ENCODE assay signal across 1 cellular context in genomic region chr9:40913928-40914673, GRCh38.
TF ChIP-seq lines count a peak whose summit lies in the region.

No MANE protein-coding gene starts in this region.

TF ChIP-seq in A549, 52 proteins besides CTCF, POLR2A, EP300 and RAD21 (continued from another document):
- TF ChIP-seq HOXB5 (CRISPR knock-in tag; IDR thresholded peaks at IDR 0.05) = no peak
- TF ChIP-seq FOSL2 (IDR thresholded peaks at IDR 0.05) = no peak
- no peak for TF ChIP-seq FOSL2 (CRISPR knock-in tag; IDR thresholded peaks at IDR 0.05)
- TF ChIP-seq HDAC2 (IDR thresholded peaks at IDR 0.05) = no peak
- no peak for TF ChIP-seq CEBPB (IDR thresholded peaks at IDR 0.05)
- no peak for TF ChIP-seq FOXS1 (CRISPR knock-in tag; IDR thresholded peaks at IDR 0.05)
- TF ChIP-seq RARB (CRISPR knock-in tag; IDR thresholded peaks at IDR 0.05) = no peak
- no peak for TF ChIP-seq TP53 (CRISPR knock-in tag; IDR thresholded peaks at IDR 0.05)
- TF ChIP-seq ZNF302 (CRISPR knock-in tag; IDR thresholded peaks at IDR 0.05) = no peak
- no peak for TF ChIP-seq PBX3 (IDR thresholded peaks at IDR 0.05)
- TF ChIP-seq HMGXB4 (CRISPR knock-in tag; IDR thresholded peaks at IDR 0.05; ENCODE audit: borderline replicate concordance) = no peak
- no peak for TF ChIP-seq POLR2AphosphoS2 (conservative IDR thresholded peaks at IDR 0.05; ENCODE audit: low read length)
